8 cellular contexts compared by ENCODE assay signal in the genomic region with DNA sequence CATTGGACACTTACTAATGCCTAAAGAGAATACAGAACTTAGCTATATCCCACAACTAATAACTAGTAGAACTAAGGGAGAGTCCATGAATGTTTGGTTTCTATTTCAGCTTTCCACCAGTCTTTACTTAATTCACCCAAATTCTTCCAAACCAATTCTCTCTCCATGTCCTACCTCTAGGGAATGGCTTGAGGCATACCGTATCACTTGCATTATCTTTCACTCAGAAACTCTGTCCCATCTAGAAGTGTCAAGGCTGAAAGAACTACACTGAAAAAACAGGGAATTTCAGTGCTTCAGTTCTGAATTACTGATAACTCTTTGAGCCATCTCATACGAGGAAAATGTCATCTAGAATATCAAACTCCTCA. TPM values are rescaled to one million over a fixed set of nuclear protein-coding genes. Genes with fewer than 3 reads are reported as not detected.
A peak's percentile ranks its signal among the peaks of the same experiment; 100 is the strongest.
DNase-seq lines count a peak whose midpoint lies in the region; ATAC-seq and TF ChIP-seq lines count a peak whose summit lies in the region.

No MANE protein-coding gene starts in this region.

- intact Hi-C loops in CD8-positive, alpha-beta T cell (cut with DNase I, micrococcal nuclease), result loop anchor here (2.0 kb wide), 2 partner anchors 339 to 583 kb away; a partner anchor contains a TSS

- peaks cover 33% of the 10 kb centered on the region for H3K4me1 Mint-ChIP-seq in CD8-positive, alpha-beta T cell (ENCODE audit: low read depth)
- peaks cover 19% of the 10 kb centered on the region for H3K4me1 Mint-ChIP-seq in nephron progenitor cell

- H3K36me3 Mint-ChIP-seq in CD8-positive, alpha-beta T cell, result peaks cover 16% of the 10 kb centered on the region
- peaks cover 26% of the 10 kb centered on the region for H3K36me3 Mint-ChIP-seq in nephron progenitor cell (ENCODE audit: low read depth)

- peak overlapping the region; percentile 80 for H3K27ac ChIP-seq in CD8-positive, alpha-beta T cell (ENCODE audit: low read depth, low read length)
- H3K27ac ChIP-seq in ectodermal cell (ENCODE audit: insufficient read depth, low read depth, low read length, poor library complexity, severe bottlenecking), result no peak overlapping the region

- ATAC-seq in CD8-positive, alpha-beta T cell, result no peak
- ATAC-seq in GM18867 (IDR thresholded peaks at IDR 0.05; ENCODE audit: unreplicated experiment) (no peak), GM18861 (IDR thresholded peaks at IDR 0.05; ENCODE audit: unreplicated experiment) (no peak)

- peak overlapping the region; percentile 89 for H3K4me3 Mint-ChIP-seq in CD8-positive, alpha-beta T cell
- H3K4me3 Mint-ChIP-seq in nephron progenitor cell, result peak overlapping the region; percentile 91

- TF ChIP-seq CTCF in CD8-positive, alpha-beta T cell (IDR thresholded peaks at IDR 0.05), result no peak
- no peak for TF ChIP-seq CTCF in nephron progenitor cell (IDR thresholded peaks at IDR 0.05)

- POLR2A ChIA-PET in CD8-positive, alpha-beta T cell (lab: Charles Lee), result no interaction called here

- WGBS in ectodermal cell, 2 experiments, result 10% methylated on average over 2 of the region's 2 CpGs

- H3K36me3 ChIP-seq in CD8-positive, alpha-beta T cell (ENCODE audit: insufficient read depth, low read length), result no peaks in the 10 kb centered on the region
- no peaks in the 10 kb centered on the region for H3K36me3 ChIP-seq in ectodermal cell (ENCODE audit: control insufficient read depth, insufficient read depth, low read length)

- peaks cover 20% of the 10 kb centered on the region for H3K4me1 ChIP-seq in CD8-positive, alpha-beta T cell (ENCODE audit: insufficient read depth, low read length)
- no peaks in the 10 kb centered on the region for H3K4me1 ChIP-seq in ectodermal cell (ENCODE audit: control insufficient read depth, insufficient read depth, low read length)

- H3K9me3 ChIP-seq in CD8-positive, alpha-beta T cell (ENCODE audit: low read length), result no peaks in the 10 kb centered on the region
- no peaks in the 10 kb centered on the region for H3K9me3 ChIP-seq in ectodermal cell (ENCODE audit: control insufficient read depth, low read length)

- no peaks in the 10 kb centered on the region for H3K9me3 Mint-ChIP-seq in CD8-positive, alpha-beta T cell
- H3K9me3 Mint-ChIP-seq in nephron progenitor cell, result peaks cover 5% of the 10 kb centered on the region

- H3K4me3 ChIP-seq in CD8-positive, alpha-beta T cell (ENCODE audit: low read depth, low read length), result peak overlapping the region; percentile 94
- H3K4me3 ChIP-seq in Jurkat, Clone E6-1 (ENCODE audit: low read length), result peak overlapping the region; percentile 75
- H3K4me3 ChIP-seq in ectodermal cell (ENCODE audit: insufficient read depth, low read depth, low read length), result peak overlapping the region; percentile 71

- no peaks in the 10 kb centered on the region for H3K27me3 ChIP-seq in CD8-positive, alpha-beta T cell (ENCODE audit: insufficient read depth, low read length)
- no peaks in the 10 kb centered on the region for H3K27me3 ChIP-seq in ectodermal cell (ENCODE audit: control insufficient read depth, insufficient read depth, low read length, poor library complexity, severe bottlenecking)

- H3K27me3 Mint-ChIP-seq in CD8-positive, alpha-beta T cell (ENCODE audit: low read depth), result no peaks in the 10 kb centered on the region
- no peaks in the 10 kb centered on the region for H3K27me3 Mint-ChIP-seq in nephron progenitor cell (ENCODE audit: low read depth, poor library complexity)

- peak overlapping the region; percentile 90 for H3K27ac Mint-ChIP-seq in CD8-positive, alpha-beta T cell
- peak overlapping the region; percentile 12 for H3K27ac Mint-ChIP-seq in nephron progenitor cell

- CTCF ChIA-PET in CD8-positive, alpha-beta T cell (lab: Charles Lee), result no interaction called here

- no peak for DNase-seq in CD8-positive, alpha-beta T cell
- no peak for DNase-seq in Jurkat, Clone E6-1 (ENCODE audit: low read depth, low spot score)
- DNase-seq in nephron progenitor cell (no peak), SHP77 treated with DMSO at 0.1 percent for 48 hours (lab: John Stamatoyannopoulos, UW) (no peak), HuH-7 (ENCODE audit: low spot score) (no peak)

RNA-seq across cellular contexts. Expression of a gene that starts 0.8 kb away (rescaled TPM):
- total RNA-seq in CD8-positive, alpha-beta T cell, result 10 to 100 TPM; 10.5 to 10.7 TPM
- 13.7 TPM for polyA plus RNA-seq in Jurkat, Clone E6-1 (2012; ENCODE audit: insufficient read depth, insufficient read length)
- polyA plus RNA-seq in ectodermal cell (2013, experiment 1 of 4), result 18.4 TPM
- polyA plus RNA-seq in ectodermal cell (2013, experiment 2 of 4), result 19.4 TPM
- polyA plus RNA-seq in ectodermal cell (2013, experiment 3 of 4), result 16.8 TPM
- 17.9 TPM for polyA plus RNA-seq in ectodermal cell (2013, experiment 4 of 4)
